ENCODE assay signal across 1 cellular context in the genomic region with DNA sequence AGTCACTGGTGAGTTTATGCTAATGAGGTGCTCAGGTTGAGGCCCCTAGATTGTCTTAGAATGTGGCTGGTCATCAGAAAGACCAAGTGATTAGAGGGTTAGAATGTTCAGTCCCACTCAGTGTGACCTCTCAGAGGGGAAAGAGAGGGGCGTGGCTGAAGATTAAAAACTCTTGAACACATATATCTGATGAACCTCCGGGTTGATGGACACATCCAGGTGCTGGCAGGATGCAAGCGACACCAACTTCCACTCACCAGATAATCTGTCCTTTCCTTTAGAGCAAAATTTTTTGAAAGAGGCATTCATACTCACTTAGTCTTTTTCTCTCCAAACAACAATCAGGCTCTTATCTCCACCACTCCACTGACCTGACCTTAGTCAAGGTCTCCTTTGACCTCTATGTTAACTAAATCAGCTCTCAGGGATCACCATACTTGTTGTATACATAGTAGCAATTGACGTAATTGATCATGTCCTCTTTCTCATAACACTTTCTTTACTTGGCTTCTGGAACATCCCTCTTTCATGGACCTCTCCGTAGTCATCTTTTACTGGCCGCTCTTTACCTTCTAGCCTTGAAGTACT.
TF ChIP-seq lines count a peak whose summit lies in the region.

No MANE protein-coding gene starts in this region.

TF ChIP-seq in HepG2, 621 proteins besides CTCF, POLR2A, EP300 and RAD21 (continued from another document):
- TF ChIP-seq, protein P1, sequence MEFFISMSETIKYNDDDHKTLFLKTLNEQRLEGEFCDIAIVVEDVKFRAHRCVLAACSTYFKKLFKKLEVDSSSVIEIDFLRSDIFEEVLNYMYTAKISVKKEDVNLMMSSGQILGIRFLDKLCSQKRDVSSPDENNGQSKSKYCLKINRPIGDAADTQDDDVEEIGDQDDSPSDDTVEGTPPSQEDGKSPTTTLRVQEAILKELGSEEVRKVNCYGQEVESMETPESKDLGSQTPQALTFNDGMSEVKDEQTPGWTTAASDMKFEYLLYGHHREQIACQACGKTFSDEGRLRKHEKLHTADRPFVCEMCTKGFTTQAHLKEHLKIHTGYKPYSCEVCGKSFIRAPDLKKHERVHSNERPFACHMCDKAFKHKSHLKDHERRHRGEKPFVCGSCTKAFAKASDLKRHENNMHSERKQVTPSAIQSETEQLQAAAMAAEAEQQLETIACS (CRISPR knock-in tag; IDR thresholded peaks at IDR 0.05), result no peak
- TF ChIP-seq TCF12 (IDR thresholded peaks at IDR 0.05), result no peak
- TF ChIP-seq TCF12 (CRISPR knock-in tag; IDR thresholded peaks at IDR 0.05), result no peak
- TF ChIP-seq HMG20A (CRISPR knock-in tag; IDR thresholded peaks at IDR 0.05; ENCODE audit: borderline replicate concordance), result peak; percentile 49; the same call in 1 of the 2 replicates
- TF ChIP-seq ZNF20 (CRISPR knock-in tag; IDR thresholded peaks at IDR 0.05), result no peak
- no peak for TF ChIP-seq ZNF354B (CRISPR knock-in tag; IDR thresholded peaks at IDR 0.05)
- TF ChIP-seq ZNF713 (CRISPR knock-in tag; IDR thresholded peaks at IDR 0.05), result no peak
- TF ChIP-seq MIER2 (CRISPR knock-in tag; IDR thresholded peaks at IDR 0.05), result no peak
- TF ChIP-seq NFRKB (IDR thresholded peaks at IDR 0.05), result no peak
- no peak for TF ChIP-seq CCDC6 (CRISPR knock-in tag; IDR thresholded peaks at IDR 0.05)
- TF ChIP-seq ETV6 (CRISPR knock-in tag; conservative IDR thresholded peaks at IDR 0.05), result no peak
- TF ChIP-seq HNRNPLL (IDR thresholded peaks at IDR 0.05; ENCODE audit: low read depth, low read length, poor library complexity, severe bottlenecking), result no peak
